24 cellular contexts compared by ENCODE assay signal in genomic region chr11:116903139-116903538, GRCh38.
A peak's percentile ranks its signal among the peaks of the same experiment; 100 is the strongest.
DNase-seq lines count a peak whose midpoint lies in the region; TF ChIP-seq lines count a peak whose summit lies in the region.
"Had no signal": no experiment of that assay in that cellular context is flagged by ENCODE, and none has a peak within 500 bp of the region (broad histone marks: within the 10 kb centered on the region; RNA-seq: fewer than 3 reads in every experiment).

No MANE protein-coding gene starts in this region.

- H3K4me1 Mint-ChIP-seq in activated T-cell treated with anti-CD3 and anti-CD28 coated beads, Interleukin-2, amount 50 U/mL, for 24 hours (ENCODE audit: low read depth): peaks cover 24% of the 10 kb centered on the region
- H3K4me1 Mint-ChIP-seq in IgD-negative memory B cell (peaks cover 7 to 22% (median 17%) of the 10 kb centered on the region in 3 donors), chondrocyte (ENCODE audit: low read depth) (peaks cover 14% of the 10 kb centered on the region)
- H3K4me1 Mint-ChIP-seq: GM23338, H9 had no signal

- TF ChIP-seq POLR2A in thyroid gland (IDR thresholded peaks at IDR 0.05): no peak

- no peaks in the 10 kb centered on the region for H3K27me3 ChIP-seq in thyroid gland
- H3K27me3 ChIP-seq: MG63, SJCRH30 had no signal

- H3K9me3 ChIP-seq in thyroid gland: no peaks in the 10 kb centered on the region
- H3K9me3 ChIP-seq: MG63, SJCRH30 had no signal

- peak overlapping the region; percentile 22 for H3K27ac Mint-ChIP-seq in activated T-cell treated with anti-CD3 and anti-CD28 coated beads, Interleukin-2, amount 50 U/mL, for 24 hours
- H3K27ac Mint-ChIP-seq in IgD-negative memory B cell (peak overlapping the region in 2 of 3 donors; percentile 29 to 34), chondrocyte (ENCODE audit: unreplicated experiment) (peak overlapping the region; percentile 37)
- H3K27ac Mint-ChIP-seq: B cell, GM23338, HFFc6 had no signal

- H3K36me3 ChIP-seq in thyroid gland: no peaks in the 10 kb centered on the region
- H3K36me3 ChIP-seq: MG63, SJCRH30 had no signal

- H3K4me1 ChIP-seq in thyroid gland: peaks cover 26 to 33% of the 10 kb centered on the region in 2 donors

- H3K27me3 Mint-ChIP-seq in activated T-cell treated with anti-CD3 and anti-CD28 coated beads, Interleukin-2, amount 50 U/mL, for 24 hours: no peaks in the 10 kb centered on the region
- H3K27me3 Mint-ChIP-seq in IgD-negative memory B cell: no peaks in the 10 kb centered on the region
- H3K27me3 Mint-ChIP-seq in chondrocyte (ENCODE audit: low read depth): no peaks in the 10 kb centered on the region
- H3K27me3 Mint-ChIP-seq: B cell had no signal

- H3K27ac ChIP-seq in thyroid gland: peak overlapping the region in 2 of 3 donors; percentile 48 to 58
- H3K27ac ChIP-seq: 22Rv1, C4-2B, SJCRH30 had no signal

- peaks cover 52% of the 10 kb centered on the region for H3K36me3 Mint-ChIP-seq in activated T-cell treated with anti-CD3 and anti-CD28 coated beads, Interleukin-2, amount 50 U/mL, for 24 hours (ENCODE audit: low read depth)
- peaks cover 13% of the 10 kb centered on the region for H3K36me3 Mint-ChIP-seq in IgD-negative memory B cell
- peaks cover 6% of the 10 kb centered on the region for H3K36me3 Mint-ChIP-seq in chondrocyte (ENCODE audit: low read depth)

- H3K4me3 Mint-ChIP-seq in activated T-cell treated with anti-CD3 and anti-CD28 coated beads, Interleukin-2, amount 50 U/mL, for 24 hours: no peak overlapping the region
- H3K4me3 Mint-ChIP-seq in IgD-negative memory B cell: no peak overlapping the region
- H3K4me3 Mint-ChIP-seq in chondrocyte (ENCODE audit: unreplicated experiment): no peak overlapping the region
- H3K4me3 Mint-ChIP-seq: B cell, GM23338, H9, HFFc6 had no signal

- DNase-seq in activated T-cell treated with anti-CD3 and anti-CD28 coated beads, Interleukin-2, amount 50 U/mL, for 24 hours: no peak
- no peak for DNase-seq in activated T-cell treated with anti-CD3 and anti-CD28 coated beads, Interleukin-2, amount 50 U/mL, for 1 hour
- no peak for DNase-seq in chondrocyte (ENCODE audit: low spot score)
- no peak for DNase-seq in thyroid gland
- DNase-seq in activated CD4-positive, alpha-beta T cell treated with anti-CD3 and anti-CD28 coated beads for 48 hours: no peak
- no peak for DNase-seq in activated CD8-positive, alpha-beta memory T cell treated with anti-CD3 and anti-CD28 coated beads, Interleukin-2, amount 50 U/mL, for 48 hours
- DNase-seq: DMS53, H9, HFFc6, KG1, MG63, NCI-H1105 treated with DMSO at 0.1 percent for 48 hours, NCI-H146, NCI-H2029, NCI-H446, NCI-H524 treated with DMSO at 0.1 percent for 48 hours, NCI-H774, PC-3, SJCRH30 had no signal

- intact Hi-C loops in thyroid gland (cut with DNase I): no loop called here

- H3K9me3 Mint-ChIP-seq in activated T-cell treated with anti-CD3 and anti-CD28 coated beads, Interleukin-2, amount 50 U/mL, for 24 hours: peaks cover 10% of the 10 kb centered on the region
- H3K9me3 Mint-ChIP-seq in IgD-negative memory B cell: peaks cover 0 to 8% (median 3%) of the 10 kb centered on the region in 3 donors
- H3K9me3 Mint-ChIP-seq in chondrocyte (ENCODE audit: low read depth): peaks cover 12% of the 10 kb centered on the region

- H3K4me3 ChIP-seq in thyroid gland (replicated peaks in 1 of 3): no peak overlapping the region
- H3K4me3 ChIP-seq: GM23338, MG63, SJCRH30 had no signal

- TF ChIP-seq CTCF in chondrocyte (IDR thresholded peaks at IDR 0.05) (no peak), thyroid gland (IDR thresholded peaks at IDR 0.05) (no peak)
